In genomic region chr7:108538685-108539084, GRCh38 we compare ENCODE assay signal across 5 cellular contexts. TPM values are rescaled to one million over a fixed set of nuclear protein-coding genes. Genes with fewer than 3 reads are reported as not detected.
DNase-seq lines count a peak whose midpoint lies in the region; ATAC-seq, FAIRE-seq and TF ChIP-seq lines count a peak whose summit lies in the region.
"Not testable (repeated sequence)": the region's sequence is repeated elsewhere in the genome, so short reads cannot be mapped to it uniquely, and the experiment has no call there.

No MANE protein-coding gene starts in this region.

- H2AFZ ChIP-seq in K562 (ENCODE audit: low read depth, low read length) = peak overlapping the region; percentile 42; the same call in 1 of the 2 replicates

- H3K4me3 ChIP-seq in HEK293 (ENCODE audit: low read depth, low read length); K562; liver (ENCODE audit: low read depth in 1 of 3, low read length in 3 of 3): not testable (repeated sequence)

- not testable (repeated sequence) for H3K9ac ChIP-seq in K562 (ENCODE audit: insufficient read depth in 1 of 2, low read depth in 2 of 2, low read length in 2 of 2); liver (ENCODE audit: low read depth in 1 of 2, low read length in 2 of 2)

- H3K4me2 ChIP-seq in K562 (ENCODE audit: insufficient read depth, low read length) = peak overlapping the region; percentile 60

- peaks cover 12% of the 10 kb centered on the region for H3K4me1 Mint-ChIP-seq in glutamatergic neuron (ENCODE audit: low read depth, unreplicated experiment)

- H3K27me3 Mint-ChIP-seq in glutamatergic neuron (ENCODE audit: unreplicated experiment) = not testable (repeated sequence)

- not testable (repeated sequence) for H3K27ac ChIP-seq in HEK293 (ENCODE audit: extremely low read depth, low read depth, low read length); liver (ENCODE audit: low read depth in 1 of 2, low read length in 2 of 2)
- peak overlapping the region; percentile 8; the same call in 1 of the 3 replicates for H3K27ac ChIP-seq in K562 (ENCODE audit: extremely low read depth, low read depth, low read length)

- peak overlapping the region; percentile 64 for H3K27ac Mint-ChIP-seq in glutamatergic neuron (ENCODE audit: unreplicated experiment)

- H3K9me3 ChIP-seq in HEK293 (ENCODE audit: control insufficient read depth, insufficient read depth, low read depth, low read length); K562 (replicated peaks; ENCODE audit: control insufficient read depth, insufficient read depth, low read depth, low read length); liver (ENCODE audit: control insufficient read depth in 4 of 4, low read length in 3 of 4): not testable (repeated sequence)

- POLR2A ChIA-PET in HEK293 (lab: Yijun Ruan, JAX) = not testable (repeated sequence)
- POLR2A ChIA-PET in K562 (lab: Yijun Ruan, JAX) = interaction anchor here (0.6 to 2.1 kb wide), 3 partner anchors 12 to 53 kb away, joined by 3 to 9 read pairs (median 3); partner anchors contain the start of gene PNPLA8

- not testable (repeated sequence) for TF ChIP-seq CTCF in HEK293 (tag by site-specific recombination; IDR thresholded peaks at IDR 0.05); K562 (IDR thresholded peaks at IDR 0.05 in 2 of 3, conservative IDR thresholded peaks at IDR 0.05 in 1 of 3; ENCODE audit: insufficient read depth in 2 of 3, low read depth in 1 of 3, low read length in 3 of 3); glutamatergic neuron (IDR thresholded peaks at IDR 0.05; ENCODE audit: partially characterized antibody, unreplicated experiment); liver (IDR thresholded peaks at IDR 0.05; ENCODE audit: low read depth, low read length, missing input control)

- not testable (repeated sequence) for TF ChIP-seq EP300 in K562 (IDR thresholded peaks at IDR 0.05; ENCODE audit: low read length)

- in situ Hi-C loops in K562 (cut with MboI) = not testable (repeated sequence)

- not testable (repeated sequence) for TF ChIP-seq POLR2A in K562 (conservative IDR thresholded peaks at IDR 0.05)

- not testable (repeated sequence) for H4K20me1 ChIP-seq in K562 (replicated peaks; ENCODE audit: control insufficient read depth, insufficient read depth, low read length)

- intact Hi-C loops in K562 (cut with micrococcal nuclease) = not testable (repeated sequence)

- not testable (repeated sequence) for H3K4me1 ChIP-seq in HEK293 (ENCODE audit: control insufficient read depth, insufficient read depth, low read length); liver (ENCODE audit: control insufficient read depth in 4 of 4, insufficient read depth in 4 of 4, low read length in 3 of 4)
- H3K4me1 ChIP-seq in K562 (replicated peaks in 1 of 2; ENCODE audit: control insufficient read depth in 2 of 2, insufficient read depth in 2 of 2, low read length in 2 of 2) = peaks cover 9 to 36% of the 10 kb centered on the region in 2 experiments

- H3K9me3 Mint-ChIP-seq in glutamatergic neuron (ENCODE audit: unreplicated experiment) = not testable (repeated sequence)

- not testable (repeated sequence) for FAIRE-seq in K562 (lab: Jason Lieb, UNC)

- not testable (repeated sequence) for TF ChIP-seq RAD21 in K562 (CRISPR knock-in tag; conservative IDR thresholded peaks at IDR 0.05 in 1 of 2, IDR thresholded peaks at IDR 0.05 in 1 of 2); liver (IDR thresholded peaks at IDR 0.05)

- not testable (repeated sequence) for H3K36me3 Mint-ChIP-seq in glutamatergic neuron (ENCODE audit: unreplicated experiment)

- not testable (repeated sequence) for DNase-seq in K562 (ENCODE audit: extremely low read depth in 1 of 4, low spot score in 3 of 4); glutamatergic neuron; left lobe of liver (ENCODE audit: low spot score)

- not testable (repeated sequence) for H3K36me3 ChIP-seq in HEK293 (ENCODE audit: control insufficient read depth in 2 of 2, insufficient read depth in 1 of 2, low read length in 2 of 2); K562 (ENCODE audit: control insufficient read depth, insufficient read depth, low read length); liver (ENCODE audit: control insufficient read depth in 4 of 4, insufficient read depth in 3 of 4, low read depth in 1 of 4, low read length in 3 of 4)

- CTCF ChIA-PET in HEK293 (lab: Yijun Ruan, JAX) = interaction anchor here (0.7 kb wide), 1 partner anchor 25 kb away, joined by 3 read pairs; no protein-coding TSS in a partner anchor
- CTCF ChIA-PET in K562 (lab: Yijun Ruan, JAX; ENCODE audit: low intra/inter-chr PET ratio) = not testable (repeated sequence)

- not testable (repeated sequence) for BruUV-seq in K562 (replicated peaks; lab: Mats Ljungman, UMichigan)

- not testable (repeated sequence) for H3K79me2 ChIP-seq in K562 (ENCODE audit: control insufficient read depth, insufficient read depth, low read length)

- not testable (repeated sequence) for ATAC-seq in K562
- ATAC-seq in left lobe of liver = peak; percentile 37

- H3K4me3 Mint-ChIP-seq in glutamatergic neuron (ENCODE audit: unreplicated experiment) = not testable (repeated sequence)

- WGBS in K562 (ENCODE audit: insufficient coverage, low coverage, missing lambda C conversion rate) = 38% methylated on average over 4 of the region's 4 CpGs
- 62% methylated on average over 4 of the region's 4 CpGs for WGBS in liver

- H3K9me1 ChIP-seq in K562 (ENCODE audit: control insufficient read depth, insufficient read depth, low read length) = not testable (repeated sequence)

- not testable (repeated sequence) for H3K27me3 ChIP-seq in K562 (ENCODE audit: control insufficient read depth in 2 of 2, insufficient read depth in 2 of 2, low read length in 2 of 2); liver (ENCODE audit: control insufficient read depth in 4 of 4, insufficient read depth in 4 of 4, low read length in 3 of 4)

RNA-seq across cellular contexts. Expression of gene PNPLA8, which starts 12.8 kb away (rescaled TPM):
- total RNA-seq in K562 (2011; cell fraction: chromatin; rRNA removed; ENCODE audit: low replicate concordance) = 23.6 and 74.8 TPM in 2 replicates
- total RNA-seq in K562 (2011; cell fraction: nucleolus; rRNA removed) = 4.5 and 6.6 TPM in 2 replicates
- 14.4 and 15.2 TPM in 2 replicates for total RNA-seq in K562 (2011; cell fraction: nucleoplasm; rRNA removed)
- total RNA-seq in K562 (2014; rRNA removed) = 12.0 and 13.5 TPM in 2 replicates
- total RNA-seq in K562 (2014; rRNA removed; fragmentation: Illumina TruSeq; extraction: Trizol) = 20.2 and 25.2 TPM in 2 replicates
- total RNA-seq in K562 (2015; rRNA removed; fragmentation: Illumina TruSeq; extraction: Trizol) = 13.5 and 16.3 TPM in 2 replicates
- total RNA-seq in K562 (2021) = 12.8 and 13.0 TPM in 2 replicates
- 16.3 and 27.6 TPM in 2 replicates for polyA plus RNA-seq in K562 (2011; rRNA removed)
- 2.6 and 5.5 TPM in 2 replicates for polyA plus RNA-seq in K562 (2011; cell fraction: cytosol; rRNA removed)
- 5.1 and 7.9 TPM in 2 replicates for polyA plus RNA-seq in K562 (2011; cell fraction: nucleus; rRNA removed)
- 11.6 and 21.5 TPM in 2 replicates for polyA plus RNA-seq in K562 (2012)
- 12.0 and 15.9 TPM in 2 replicates for polyA plus RNA-seq in K562 (2014; fragmentation: Illumina TruSeq; extraction: Trizol)
- polyA plus RNA-seq in K562 (2014; fragmentation: Nextera tagmentation; extraction: Ambion mirVana) = 10 to 100 TPM; 15.9 to 17.4 TPM
- polyA plus RNA-seq in K562 (2014; rRNA removed) = 10.2 and 21.5 TPM in 2 replicates
- polyA minus RNA-seq in K562 (2011; rRNA and poly(A)+ RNA removed) = 37.2 and 42.3 TPM in 2 replicates
- polyA minus RNA-seq in K562 (2011; cell fraction: cytosol; rRNA and poly(A)+ RNA removed) = 21.1 and 25.7 TPM in 2 replicates
- 10.8 and 17.9 TPM in 2 replicates for polyA minus RNA-seq in K562 (2011; cell fraction: nucleus; rRNA and poly(A)+ RNA removed)
- 46.4 TPM for total RNA-seq in glutamatergic neuron (ENCODE audit: unreplicated experiment)
- total RNA-seq in left lobe of liver = 12.9 TPM
- 10 to 100 TPM; 29.7 to 30.3 TPM for total RNA-seq in liver
- polyA plus RNA-seq in liver = 10 to 100 TPM; 14.7 to 16.3 TPM

RNA-seq across cellular contexts. Expression of gene THAP5, which starts 30.8 kb away (rescaled TPM):
- total RNA-seq in K562 (2011; cell fraction: chromatin; rRNA removed; ENCODE audit: low replicate concordance) = 10.0 and 35.7 TPM in 2 replicates
- total RNA-seq in K562 (2011; cell fraction: nucleolus; rRNA removed) = 11.5 and 13.6 TPM in 2 replicates
- 20.3 and 27.3 TPM in 2 replicates for total RNA-seq in K562 (2011; cell fraction: nucleoplasm; rRNA removed)
- total RNA-seq in K562 (2014; rRNA removed) (26.4 and 28.2 TPM in 2 replicates), K562 (2014; rRNA removed; fragmentation: Illumina TruSeq; extraction: Trizol) (47.2 and 57.9 TPM in 2 replicates), K562 (2015; rRNA removed; fragmentation: Illumina TruSeq; extraction: Trizol) (52.1 and 58.1 TPM in 2 replicates), K562 (2021) (30.9 and 31.4 TPM in 2 replicates), glutamatergic neuron (ENCODE audit: unreplicated experiment) (10.2 TPM), left lobe of liver (15.8 TPM), liver (10 to 100 TPM; 14.9 to 29.9 TPM)
- polyA plus RNA-seq in K562 (2011; rRNA removed) (11.0 and 19.6 TPM in 2 replicates), K562 (2014; fragmentation: Illumina TruSeq; extraction: Trizol) (34.7 and 41.7 TPM in 2 replicates), K562 (2014; fragmentation: Nextera tagmentation; extraction: Ambion mirVana) (10 to 100 TPM; 26.3 to 27.8 TPM), K562 (2014; rRNA removed) (16.5 and 17.3 TPM in 2 replicates), liver (10 to 100 TPM; 11.3 to 16.1 TPM)
- 2.6 and 5.2 TPM in 2 replicates for polyA plus RNA-seq in K562 (2011; cell fraction: cytosol; rRNA removed)
- 5.4 and 8.1 TPM in 2 replicates for polyA plus RNA-seq in K562 (2011; cell fraction: nucleus; rRNA removed)
- 19.2 and 22.6 TPM in 2 replicates for polyA plus RNA-seq in K562 (2012)
- polyA minus RNA-seq in K562 (2011; rRNA and poly(A)+ RNA removed) = 40.2 and 47.4 TPM in 2 replicates
- 16.4 and 19.6 TPM in 2 replicates for polyA minus RNA-seq in K562 (2011; cell fraction: cytosol; rRNA and poly(A)+ RNA removed)
- 14.3 and 22.7 TPM in 2 replicates for polyA minus RNA-seq in K562 (2011; cell fraction: nucleus; rRNA and poly(A)+ RNA removed)

RNA-seq across cellular contexts. Expression of gene DNAJB9, which starts 31.0 kb away (rescaled TPM):
- total RNA-seq in K562 (2011; cell fraction: chromatin; rRNA removed; ENCODE audit: low replicate concordance) = 8.2 and 33.1 TPM in 2 replicates
- 8.5 and 13.6 TPM in 2 replicates for total RNA-seq in K562 (2011; cell fraction: nucleolus; rRNA removed)
- total RNA-seq in K562 (2011; cell fraction: nucleoplasm; rRNA removed) = 21.3 and 26.8 TPM in 2 replicates
- total RNA-seq in K562 (2014; rRNA removed) (34.2 and 35.9 TPM in 2 replicates), K562 (2014; rRNA removed; fragmentation: Illumina TruSeq; extraction: Trizol) (13.5 and 15.3 TPM in 2 replicates), K562 (2015; rRNA removed; fragmentation: Illumina TruSeq; extraction: Trizol) (11.2 and 11.4 TPM in 2 replicates), K562 (2021) (9.0 and 9.6 TPM in 2 replicates), glutamatergic neuron (ENCODE audit: unreplicated experiment) (21.6 TPM), left lobe of liver (48.4 TPM), liver (100 to 1,000 TPM in 1 of 2 donors, 10 to 100 TPM in 1; 27.6 to 164 TPM)
- polyA plus RNA-seq in K562 (2011; rRNA removed) (7.6 and 8.9 TPM in 2 replicates), K562 (2014; fragmentation: Illumina TruSeq; extraction: Trizol) (7.8 and 8.6 TPM in 2 replicates), K562 (2014; fragmentation: Nextera tagmentation; extraction: Ambion mirVana) (1 to 10 TPM; 4.3 to 5.3 TPM), K562 (2014; rRNA removed) (9.1 and 15.1 TPM in 2 replicates), liver (10 to 100 TPM; 41.5 to 57.3 TPM)
- 4.4 and 5.5 TPM in 2 replicates for polyA plus RNA-seq in K562 (2011; cell fraction: cytosol; rRNA removed)
- 5.3 and 5.4 TPM in 2 replicates for polyA plus RNA-seq in K562 (2011; cell fraction: nucleus; rRNA removed)
- 9.7 and 19.9 TPM in 2 replicates for polyA plus RNA-seq in K562 (2012)
- 8.4 and 11.9 TPM in 2 replicates for polyA minus RNA-seq in K562 (2011; rRNA and poly(A)+ RNA removed)
- polyA minus RNA-seq in K562 (2011; cell fraction: cytosol; rRNA and poly(A)+ RNA removed) = 7.1 and 7.5 TPM in 2 replicates
- 7.1 and 17.2 TPM in 2 replicates for polyA minus RNA-seq in K562 (2011; cell fraction: nucleus; rRNA and poly(A)+ RNA removed)
